Comparison of ENCODE assay signal across 9 cellular contexts in genomic region chr1:226702957-226703831, GRCh38. TPM values are rescaled to one million over a fixed set of nuclear protein-coding genes. Genes with fewer than 3 reads are reported as not detected.
A peak's percentile ranks its signal among the peaks of the same experiment; 100 is the strongest.
DNase-seq lines count a peak whose midpoint lies in the region; ATAC-seq, FAIRE-seq and TF ChIP-seq lines count a peak whose summit lies in the region.
"Had no signal": no experiment of that assay in that cellular context is flagged by ENCODE, and none has a peak within 500 bp of the region (broad histone marks: within the 10 kb centered on the region; RNA-seq: fewer than 3 reads in every experiment).

No MANE protein-coding gene starts in this region.

- H3K4me2 ChIP-seq in neuronal stem cell (ENCODE audit: insufficient read depth, low read length, poor library complexity, severe bottlenecking): peak overlapping the region; percentile 62

- FAIRE-seq in frontal cortex (lab: Jason Lieb, UNC): no peak
- FAIRE-seq: endometrium had no signal

- H4K8ac ChIP-seq in neuronal stem cell (ENCODE audit: low read depth, low read length): peak overlapping the region; percentile 94

- DNase-seq in COLO668 (lab: John Stamatoyannopoulos, UW; ENCODE audit: unreplicated experiment) (peak; percentile 87), HPDE6-E6E7 (ENCODE audit: extremely low spot score) (peak; percentile 49), activated gamma-delta T cell treated with Interleukin-2 at 50 U/mL for 16 hours (peak; percentile 80), frontal cortex (ENCODE audit: low spot score in 2 of 2) (peak; percentile 88), neuronal stem cell (ENCODE audit: low spot score) (peak; percentile 52), superior temporal gyrus (ENCODE audit: extremely low spot score) (peak; percentile 78)

- WGBS in neuronal stem cell (ENCODE audit: extremely low coverage in 2 of 2, insufficient read length in 2 of 2, insufficient replicate concordance in 1 of 2), 2 donors: no CpG with 5 or more reads among the region's 62 CpGs

- H3K4ac ChIP-seq in neuronal stem cell (ENCODE audit: low read length): no peak overlapping the region

- H3K27ac ChIP-seq in neuronal stem cell (replicated peaks; ENCODE audit: low read length): peak overlapping the region; percentile 52

- H3K36me3 ChIP-seq in neuronal stem cell (replicated peaks in 1 of 2; ENCODE audit: control insufficient read depth in 2 of 2, insufficient read depth in 2 of 2, low read length in 2 of 2): no peaks in the 10 kb centered on the region

- H3K23ac ChIP-seq in neuronal stem cell (ENCODE audit: low read depth, low read length, poor library complexity): peak overlapping the region; percentile 87

- no peak overlapping the region for H2AK5ac ChIP-seq in neuronal stem cell (ENCODE audit: low read depth, low read length)

- H4K91ac ChIP-seq in neuronal stem cell (ENCODE audit: low read depth, low read length, poor library complexity): no peak overlapping the region

- H3K4me1 ChIP-seq in neuronal stem cell (ENCODE audit: control insufficient read depth in 2 of 2, insufficient read depth in 1 of 2, low read depth in 1 of 2, low read length in 2 of 2): peaks cover under 1 to 4% of the 10 kb centered on the region in 2 donors

- H3K9ac ChIP-seq in neuronal stem cell (ENCODE audit: low read depth, low read length, poor library complexity): peak overlapping the region; percentile 82

- TF ChIP-seq POLR2A in Raji (IDR thresholded peaks at IDR 0.05; ENCODE audit: insufficient read depth, low read depth, low read length): peak; percentile 86

- peak overlapping the region; percentile 7 for H2AFZ ChIP-seq in neuronal stem cell (ENCODE audit: low read length)

- peak overlapping the region; percentile 41 for H2BK15ac ChIP-seq in neuronal stem cell (ENCODE audit: low read length)

- H3K27me3 ChIP-seq in neuronal stem cell (ENCODE audit: control insufficient read depth in 3 of 3, insufficient read depth in 3 of 3, low read depth in 1 of 3, low read length in 3 of 3): no peaks in the 10 kb centered on the region

- H3K9me3 ChIP-seq in neuronal stem cell (replicated peaks in 1 of 2; ENCODE audit: control insufficient read depth in 2 of 2, insufficient read depth in 1 of 2, low read depth in 1 of 2, low read length in 2 of 2): no peaks in the 10 kb centered on the region

- H3K79me1 ChIP-seq in neuronal stem cell (ENCODE audit: low read depth, low read length): no peaks in the 10 kb centered on the region

- no peak overlapping the region for H2BK120ac ChIP-seq in neuronal stem cell (ENCODE audit: low read depth, low read length)

- peak overlapping the region; percentile 42 for H2BK12ac ChIP-seq in neuronal stem cell (ENCODE audit: low read length)

- no peak overlapping the region for H2BK5ac ChIP-seq in neuronal stem cell (ENCODE audit: low read length)

- peak overlapping the region in 1 of 2 donors; percentile 78 for H3K4me3 ChIP-seq in neuronal stem cell (ENCODE audit: low read length in 2 of 2)

- peak overlapping the region; percentile 97 for H3K18ac ChIP-seq in neuronal stem cell (ENCODE audit: low read length)

- H3K14ac ChIP-seq in neuronal stem cell (ENCODE audit: low read length): no peak overlapping the region

- peak; percentile 80 for ATAC-seq in GM19463 (IDR thresholded peaks at IDR 0.05; ENCODE audit: unreplicated experiment)

RNA-seq across cellular contexts. Expression of gene ITPKB, which starts 35.9 kb away (rescaled TPM):
- 3.3 TPM for total RNA-seq in frontal cortex
- polyA plus RNA-seq in neuronal stem cell (2013, experiment 1 of 2): 6.8 TPM
- polyA plus RNA-seq in neuronal stem cell (2013, experiment 2 of 2): 7.0 TPM
